12 cellular contexts compared by ENCODE assay signal in the genomic region with DNA sequence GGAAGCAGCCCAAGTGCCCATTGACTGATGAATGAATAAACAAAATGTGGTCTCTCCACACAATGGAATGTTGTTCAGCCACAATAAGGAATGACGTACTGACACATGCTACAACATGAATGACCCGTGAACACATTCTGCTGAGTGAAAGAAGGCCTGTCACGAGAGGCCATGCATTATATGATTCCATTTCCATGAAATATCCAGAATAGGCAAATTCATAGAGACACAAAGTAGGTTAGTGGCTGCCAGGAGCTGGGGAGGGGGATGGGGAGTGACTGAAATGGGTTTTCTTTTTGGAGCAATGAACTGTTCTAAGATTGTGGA. TPM values are rescaled to one million over a fixed set of nuclear protein-coding genes. Genes with fewer than 3 reads are reported as not detected.
A peak's percentile ranks its signal among the peaks of the same experiment; 100 is the strongest.
DNase-seq lines count a peak whose midpoint lies in the region; ATAC-seq and TF ChIP-seq lines count a peak whose summit lies in the region.
"Had no signal": no experiment of that assay in that cellular context is flagged by ENCODE, and none has a peak within 500 bp of the region (broad histone marks: within the 10 kb centered on the region; RNA-seq: fewer than 3 reads in every experiment).

No MANE protein-coding gene starts in this region.

- H3K27ac Mint-ChIP-seq in mesothelial cell of epicardium (peak overlapping the region; percentile 84), T-cell (peak overlapping the region in 1 of 2 donors; percentile 39)

- TF ChIP-seq CTCF in mesothelial cell of epicardium (IDR thresholded peaks at IDR 0.05; ENCODE audit: unreplicated experiment) (no peak), BE2C (IDR thresholded peaks at IDR 0.05; ENCODE audit: low read depth, low read length) (no peak)

- DNase-seq in AG08396 (ENCODE audit: low spot score) (peak; percentile 74), NCI-H1105 treated with DMSO at 0.1 percent for 48 hours (lab: John Stamatoyannopoulos, UW) (peak; percentile 92), dedifferentiated amniotic fluid mesenchymal stem cell (ENCODE audit: extremely low spot score) (peak; percentile 84), mesothelial cell of epicardium (ENCODE audit: low spot score in 2 of 2, unreplicated experiment in 2 of 2) (no peak), T-cell (no peak), Right ventricle myocardium inferior (ENCODE audit: missing footprints) (no peak), BE2C (no peak)
- no peak for DNase-seq in NK-92 treated with Interleukin-12 subunit alpha and Interleukin-12 subunit beta, amount 100 ng/mL, for 24 hours (lab: John Stamatoyannopoulos, UW)
- DNase-seq: kidney, NCI-H748 treated with DMSO at 0.1 percent for 48 hours had no signal

- H3K27me3 ChIP-seq in BE2C = no peaks in the 10 kb centered on the region

- H3K36me3 ChIP-seq in BE2C = peaks cover 76% of the 10 kb centered on the region

- H3K9me3 Mint-ChIP-seq in mesothelial cell of epicardium (no peaks in the 10 kb centered on the region), T-cell (no peaks in the 10 kb centered on the region)
- H3K9me3 Mint-ChIP-seq: activated T-helper 17 cell treated with anti-CD3 and anti-CD28 coated beads, Interleukin-2, amount 50 U/mL, for 72 hours had no signal

- CTCF ChIA-PET in T-cell (lab: Charles Lee) = no interaction called here

- H3K4me1 Mint-ChIP-seq in mesothelial cell of epicardium = peaks cover 25% of the 10 kb centered on the region
- peaks cover 6 to 30% (median 14%) of the 10 kb centered on the region in 3 donors for H3K4me1 Mint-ChIP-seq in T-cell

- H3K9me3 ChIP-seq in BE2C = no peaks in the 10 kb centered on the region

- H3K4me1 ChIP-seq in BE2C = no peaks in the 10 kb centered on the region

- POLR2A ChIA-PET in T-cell (lab: Charles Lee) = no interaction called here

- peaks cover 11% of the 10 kb centered on the region for H3K36me3 Mint-ChIP-seq in mesothelial cell of epicardium
- H3K36me3 Mint-ChIP-seq in T-cell = peaks cover 46% of the 10 kb centered on the region

- ATAC-seq in T-cell (replicated peaks in 1 of 4) (no peak), Right ventricle myocardium inferior (no peak)
- ATAC-seq: activated T-helper 17 cell treated with anti-CD3 and anti-CD28 coated beads, Interleukin-2, amount 50 U/mL, for 72 hours; K562 had no signal

- H3K4me3 ChIP-seq in BE2C (ENCODE audit: low read depth, low read length) = no peak overlapping the region
- H3K4me3 ChIP-seq: K562 had no signal

- no peaks in the 10 kb centered on the region for H3K27me3 Mint-ChIP-seq in mesothelial cell of epicardium (ENCODE audit: low read depth)
- H3K27me3 Mint-ChIP-seq in T-cell = no peaks in the 10 kb centered on the region
- H3K27me3 Mint-ChIP-seq: activated T-helper 17 cell treated with anti-CD3 and anti-CD28 coated beads, Interleukin-2, amount 50 U/mL, for 72 hours had no signal

- H3K4me3 Mint-ChIP-seq in mesothelial cell of epicardium (no peak overlapping the region), T-cell (no peak overlapping the region)
- H3K4me3 Mint-ChIP-seq: activated T-helper 17 cell treated with anti-CD3 and anti-CD28 coated beads, Interleukin-2, amount 50 U/mL, for 72 hours had no signal

- intact Hi-C loops in Right ventricle myocardium inferior (cut with DNase I) = no loop called here

RNA-seq across cellular contexts. Expression of a gene that starts 41.4 kb away (rescaled TPM):
- total RNA-seq in mesothelial cell of epicardium (29.4 to 30.4 TPM (median 30.2 TPM) in 3 replicates), T-cell (10 to 100 TPM; 24.1 to 36.6 (median 30.6) TPM), Right ventricle myocardium inferior (33.8 TPM)
- polyA plus RNA-seq in BE2C (2012; ENCODE audit: insufficient read depth, insufficient read length, low read depth) = 49.5 TPM

RNA-seq across cellular contexts. Expression of a gene that starts 53.3 kb away (rescaled TPM):
- total RNA-seq in mesothelial cell of epicardium (7.8 to 10.0 TPM (median 9.3 TPM) in 3 replicates), T-cell (1 to 10 TPM; 7.5 to 9.6 (median 8.3) TPM), Right ventricle myocardium inferior (5.9 TPM)
- polyA plus RNA-seq in BE2C (2012; ENCODE audit: insufficient read depth, insufficient read length, low read depth) = 17.6 TPM

Comparison
In these comparisons a context has a peak if more than half of its experiments do, and no peak if none do; other contexts are left out.
1. DNase-seq: peak in AG08396 (single experiment), NCI-H1105 treated with DMSO at 0.1 percent for 48 hours (single experiment) and dedifferentiated amniotic fluid mesenchymal stem cell (single experiment); none in mesothelial cell of epicardium (0 of 2), T-cell (0 of 34), NK-92 treated with Interleukin-12 subunit alpha and Interleukin-12 subunit beta, amount 100 ng/mL, for 24 hours (single experiment), Right ventricle myocardium inferior (single experiment) and BE2C (single experiment).